22 cellular contexts compared by ENCODE assay signal in genomic region chr3:100782906-100783305, GRCh38.
A peak's percentile ranks its signal among the peaks of the same experiment; 100 is the strongest.
DNase-seq lines count a peak whose midpoint lies in the region; TF ChIP-seq lines count a peak whose summit lies in the region.
"Had no signal": no experiment of that assay in that cellular context is flagged by ENCODE, and none has a peak within 500 bp of the region (broad histone marks: within the 10 kb centered on the region; RNA-seq: fewer than 3 reads in every experiment).

No MANE protein-coding gene starts in this region.

- H3K9me3 ChIP-seq in uterus: peaks cover 0 to 2% of the 10 kb centered on the region in 2 donors
- H3K9me3 ChIP-seq: prostate gland had no signal

- intact Hi-C loops in uterus (cut with DNase I; ENCODE audit: low total_unique reads): no loop called here

- no peaks in the 10 kb centered on the region for H3K36me3 ChIP-seq in uterus
- H3K36me3 ChIP-seq: BLaER1 treated with 17β-estradiol and CSF1 and Interleukin-3, amounts not matched to agents 10 nM and 100 nM; prostate gland had no signal

- no peak for TF ChIP-seq CTCF in uterus (IDR thresholded peaks at IDR 0.05)

- DNase-seq in DMS 273 (lab: John Stamatoyannopoulos, UW; ENCODE audit: unreplicated experiment): peak; percentile 19
- DNase-seq in DMS 273 treated with DMSO at 0.1 percent for 48 hours (lab: John Stamatoyannopoulos, UW): no peak
- peak; percentile 23 for DNase-seq in NCI-H226
- peak; percentile 38 for DNase-seq in fibroblast of gingiva (ENCODE audit: low read depth)
- DNase-seq in renal cortical epithelial cell (ENCODE audit: low read depth): peak; percentile 56
- no peak for DNase-seq in LoVo (ENCODE audit: low spot score)
- no peak for DNase-seq in uterus
- DNase-seq in effector CD8-positive, alpha-beta T cell (lab: John Stamatoyannopoulos, UW): no peak
- DNase-seq: activated CD8-positive, alpha-beta T cell treated with anti-CD3 and anti-CD28 coated beads for 36 hours; activated T-cell treated with anti-CD3 and anti-CD28 coated beads, Interleukin-2, amount 50 U/mL, for 72 hours; caudate nucleus; head of caudate nucleus; immature natural killer cell; naive thymus-derived CD8-positive, alpha-beta T cell; NCI-H1105; NCI-H2227 treated with DMSO at 0.1 percent for 48 hours; SIG-M5; T-helper 17 cell had no signal

- H3K27ac ChIP-seq in uterus: no peak overlapping the region
- H3K27ac ChIP-seq: 22Rv1; BLaER1 treated with 17β-estradiol and CSF1 and Interleukin-3, amounts not matched to agents 10 nM and 100 nM; prostate gland; suprapubic skin had no signal

- no peak overlapping the region for H3K4me3 ChIP-seq in uterus
- H3K4me3 ChIP-seq: BLaER1 treated with 17β-estradiol and CSF1 and Interleukin-3, amounts not matched to agents 10 nM and 100 nM; prostate gland; suprapubic skin had no signal

- H3K27me3 ChIP-seq in uterus: no peaks in the 10 kb centered on the region
- H3K27me3 ChIP-seq: BLaER1 treated with 17β-estradiol and CSF1 and Interleukin-3, amounts not matched to agents 10 nM and 100 nM; suprapubic skin had no signal

- no peak for TF ChIP-seq POLR2A in uterus (IDR thresholded peaks at IDR 0.05)

- no peaks in the 10 kb centered on the region for H3K4me1 ChIP-seq in uterus
- H3K4me1 ChIP-seq: BLaER1 treated with 17β-estradiol and CSF1 and Interleukin-3, amounts not matched to agents 10 nM and 100 nM; prostate gland; suprapubic skin had no signal

Comparison
In these comparisons a context has a peak if more than half of its experiments do, and no peak if none do; other contexts are left out.
1. DNase-seq: peak in DMS 273 (single experiment), NCI-H226 (single experiment), fibroblast of gingiva (single experiment) and renal cortical epithelial cell (single experiment); none in DMS 273 treated with DMSO at 0.1 percent for 48 hours (single experiment), LoVo (single experiment), uterus (0 of 2) and effector CD8-positive, alpha-beta T cell (single experiment).